In genomic region chr10:90222939-90223338, GRCh38 we compare ENCODE assay signal across 1 cellular context.
TF ChIP-seq lines count a peak whose summit lies in the region.

No MANE protein-coding gene starts in this region.

TF ChIP-seq in H1, 55 proteins besides CTCF, POLR2A, EP300 and RAD21:
- no peak for TF ChIP-seq USF2 (IDR thresholded peaks at IDR 0.05; ENCODE audit: low read length)
- no peak for TF ChIP-seq RFX5 (IDR thresholded peaks at IDR 0.05; ENCODE audit: borderline replicate concordance, low read depth, low read length)
- no peak for TF ChIP-seq SAP30 (IDR thresholded peaks at IDR 0.05; ENCODE audit: insufficient read depth, insufficient replicate concordance, low read length)
- no peak for TF ChIP-seq SP1 (IDR thresholded peaks at IDR 0.05; ENCODE audit: low read depth, low read length)
- no peak for TF ChIP-seq BRCA1 (IDR thresholded peaks at IDR 0.05; ENCODE audit: low read depth, low read length)
- no peak for TF ChIP-seq CHD7 (IDR thresholded peaks at IDR 0.05; ENCODE audit: insufficient replicate concordance, low read length)
- TF ChIP-seq ATF2 (IDR thresholded peaks at IDR 0.05; ENCODE audit: low read length), result no peak
- no peak for TF ChIP-seq KDM4A (IDR thresholded peaks at IDR 0.05; ENCODE audit: low read depth, low read length, severe bottlenecking)
- no peak for TF ChIP-seq KDM5A (IDR thresholded peaks at IDR 0.05; ENCODE audit: low read length)
- no peak for TF ChIP-seq GTF2F1 (IDR thresholded peaks at IDR 0.05; ENCODE audit: borderline replicate concordance, low read depth, low read length)
- TF ChIP-seq GABPA (IDR thresholded peaks at IDR 0.05; ENCODE audit: borderline replicate concordance, insufficient read depth, low read length), result no peak
- TF ChIP-seq RBBP5 (IDR thresholded peaks at IDR 0.05; ENCODE audit: borderline replicate concordance, low read depth, low read length), result no peak
- TF ChIP-seq HDAC6 (IDR thresholded peaks at IDR 0.05; ENCODE audit: low read depth, low read length), result no peak
- no peak for TF ChIP-seq JUND (IDR thresholded peaks at IDR 0.05; ENCODE audit: low read length)
- TF ChIP-seq MAX (IDR thresholded peaks at IDR 0.05), result no peak
- TF ChIP-seq TEAD4 (IDR thresholded peaks at IDR 0.05; ENCODE audit: low read depth, low read length), result no peak
- TF ChIP-seq CBX8 (IDR thresholded peaks at IDR 0.05; ENCODE audit: borderline replicate concordance, low read depth, low read length), result no peak
